8 cellular contexts compared by ENCODE assay signal in genomic region chr19:2273356-2274184, GRCh38. TPM values are rescaled to one million over a fixed set of nuclear protein-coding genes. Genes with fewer than 3 reads are reported as not detected.
DNase-seq lines count a peak whose midpoint lies in the region; ATAC-seq and TF ChIP-seq lines count a peak whose summit lies in the region.

No MANE protein-coding gene starts in this region.

- CTCF ChIA-PET in AG04449 (lab: Yijun Ruan, JAX) = interaction anchor here (0.6 to 3.7 kb wide), 22 partner anchors 10 to 123 kb away, joined by 3 to 16 read pairs (median 6); partner anchors contain the start of gene LSM7

- no peaks in the 10 kb centered on the region for H3K9me3 ChIP-seq in iPS-15b (ENCODE audit: control insufficient read depth, insufficient read depth, low read length)
- no peaks in the 10 kb centered on the region for H3K9me3 ChIP-seq in skeletal muscle tissue (ENCODE audit: control insufficient read depth in 3 of 3, low read length in 3 of 3)

- H3K27ac ChIP-seq in skeletal muscle tissue (ENCODE audit: low read depth, low read length) = peak overlapping the region; percentile 66

- H3K27me3 ChIP-seq in iPS-15b (ENCODE audit: control insufficient read depth, insufficient read depth, low read length) = no peaks in the 10 kb centered on the region
- no peaks in the 10 kb centered on the region for H3K27me3 ChIP-seq in skeletal muscle tissue (ENCODE audit: control insufficient read depth in 3 of 3, insufficient read depth in 3 of 3, low read length in 3 of 3)

- in situ Hi-C loops in astrocyte of the spinal cord (cut with HindIII; ENCODE audit: low sequenced_read_pairs) = no loop called here

- peak overlapping the region; percentile 48 for H3K4me3 ChIP-seq in AG04449 (ENCODE audit: low read depth, low read length)
- H3K4me3 ChIP-seq in astrocyte of the spinal cord (ENCODE audit: low read depth, low read length) = peak overlapping the region; percentile 7
- peak overlapping the region; percentile 11 for H3K4me3 ChIP-seq in iPS-15b (ENCODE audit: low read depth, low read length)
- peak overlapping the region in 2 of 3 donors; percentile 64 to 68 for H3K4me3 ChIP-seq in skeletal muscle tissue (ENCODE audit: low read length in 3 of 3)

- H3K9ac ChIP-seq in iPS-15b (ENCODE audit: low read depth, low read length) (no peak overlapping the region), skeletal muscle tissue (ENCODE audit: low read depth in 1 of 3, low read length in 3 of 3) (peak overlapping the region; percentile 43 to 71 (median 57))

- peak; percentile 25 for ATAC-seq in GM19035 (IDR thresholded peaks at IDR 0.05; ENCODE audit: unreplicated experiment)
- no peak for ATAC-seq in HG03378 (IDR thresholded peaks at IDR 0.05; ENCODE audit: unreplicated experiment)

- H3K36me3 ChIP-seq in iPS-15b (ENCODE audit: control insufficient read depth, insufficient read depth, low read length) = peaks cover 17% of the 10 kb centered on the region
- peaks cover 4 to 13% (median 13%) of the 10 kb centered on the region in 3 donors for H3K36me3 ChIP-seq in skeletal muscle tissue (ENCODE audit: control insufficient read depth in 3 of 3, insufficient read depth in 3 of 3, low read length in 3 of 3)

- POLR2A ChIA-PET in AG04449 (lab: Yijun Ruan, JAX) = no interaction called here

- peak; percentile 85 for TF ChIP-seq CTCF in AG04449 (IDR thresholded peaks at IDR 0.05; ENCODE audit: insufficient read depth, low read length, missing control alignments)
- peak; percentile 85 for TF ChIP-seq CTCF in astrocyte of the spinal cord (IDR thresholded peaks at IDR 0.05; ENCODE audit: low read depth, low read length)

- H3K4me1 ChIP-seq in iPS-15b (ENCODE audit: control insufficient read depth, insufficient read depth, low read length) = peaks cover 3% of the 10 kb centered on the region
- H3K4me1 ChIP-seq in skeletal muscle tissue (ENCODE audit: control insufficient read depth in 3 of 3, insufficient read depth in 3 of 3, low read length in 3 of 3) = peaks cover 38 to 56% (median 49%) of the 10 kb centered on the region in 3 donors

- DNase-seq in AG04449 (ENCODE audit: low read depth, low spot score) = no peak
- DNase-seq in NCI-H1092 (lab: John Stamatoyannopoulos, UW) = peak; percentile 66
- DNase-seq in T1000 (lab: John Stamatoyannopoulos, UW) = peak; percentile 78
- peak; percentile 54 for DNase-seq in astrocyte of the spinal cord (ENCODE audit: low read depth, low spot score)

RNA-seq across cellular contexts. Expression of gene PEAK3, which starts 8.4 kb away (rescaled TPM):
- not detected for total RNA-seq in skeletal muscle tissue

RNA-seq across cellular contexts. Expression of gene JSRP1, which starts 17.4 kb away (rescaled TPM):
- 79.3 TPM for total RNA-seq in skeletal muscle tissue

RNA-seq across cellular contexts. Expression of gene AMH, which starts 24.4 kb away (rescaled TPM):
- 0.52 TPM for total RNA-seq in skeletal muscle tissue

RNA-seq across cellular contexts. Expression of gene LINGO3, which starts 34.4 kb away (rescaled TPM):
- not detected for total RNA-seq in skeletal muscle tissue

RNA-seq across cellular contexts. Expression of gene SF3A2, which starts 36.9 kb away (rescaled TPM):
- total RNA-seq in skeletal muscle tissue = 37.6 TPM

Comparison
In these comparisons a context has a peak if more than half of its experiments do, and no peak if none do; other contexts are left out.
1. H3K4me3 ChIP-seq: peak in every context shown above with its lines; median percentile 66 in skeletal muscle tissue; 48 in AG04449; 11 in iPS-15b; 7 in astrocyte of the spinal cord.